Comparison of ENCODE assay signal across 22 cellular contexts in genomic region chr6:40485795-40486194, GRCh38.
"Had no signal": no experiment of that assay in that cellular context is flagged by ENCODE, and none has a peak within 500 bp of the region (broad histone marks: within the 10 kb centered on the region; RNA-seq: fewer than 3 reads in every experiment).

No MANE protein-coding gene starts in this region.

- ATAC-seq: activated CD8-positive, alpha-beta memory T cell treated with anti-CD3 and anti-CD28 coated beads, Interleukin-2, amount 10 ng/mL, durations not matched to agents 7 days and 5 days; activated CD8-positive, alpha-beta T cell treated with anti-CD3 and anti-CD28 coated beads for 36 hours; heart right ventricle; left cardiac atrium; mucosa of descending colon; psoas muscle; stimulated activated naive CD8-positive, alpha-beta T cell treated with anti-CD3 and anti-CD28 coated beads, Interleukin-15, Interleukin-2, amounts not matched to agents 100 U/mL and 50 U/mL, for 24 hours; upper lobe of right lung had no signal

- H3K27ac Mint-ChIP-seq: activated CD8-positive, alpha-beta memory T cell treated with anti-CD3 and anti-CD28 coated beads, Interleukin-2, amount 10 ng/mL, durations not matched to agents 7 days and 5 days; activated CD8-positive, alpha-beta T cell treated with anti-CD3 and anti-CD28 coated beads for 36 hours; activated naive CD4-positive, alpha-beta T cell treated with anti-CD3 and anti-CD28 coated beads, Interleukin-2, amount 10 ng/mL, durations not matched to agents 7 days and 5 days; memory B cell had no signal

- H3K27me3 ChIP-seq: right atrium auricular region had no signal

- H3K4me1 ChIP-seq: heart right ventricle, psoas muscle, right atrium auricular region, upper lobe of right lung had no signal

- DNase-seq: activated CD4-positive, alpha-beta T cell treated with anti-CD3 and anti-CD28 coated beads for 48 hours; activated CD4-positive, CD25-positive, alpha-beta regulatory T cell; activated CD8-positive, alpha-beta memory T cell treated with anti-CD3 and anti-CD28 coated beads, Interleukin-2, amount 10 ng/mL, durations not matched to agents 7 days and 5 days; activated CD8-positive, alpha-beta T cell treated with anti-CD3 and anti-CD28 coated beads for 36 hours; activated effector memory CD4-positive, alpha-beta T cell treated with anti-CD3 and anti-CD28 coated beads, Interleukin-2, amount 50 U/mL, for 16 hours; activated naive CD4-positive, alpha-beta T cell treated with anti-CD3 and anti-CD28 coated beads, Interleukin-2, amount 10 ng/mL, durations not matched to agents 7 days and 5 days; activated T-cell treated with anti-CD3 and anti-CD28 coated beads for 4 hours; erythroblast; foreskin fibroblast; heart right ventricle; islet precursor cell; left cardiac atrium; mucosa of descending colon; psoas muscle; stimulated activated CD4-positive, alpha-beta T cell treated with anti-CD3 and anti-CD28 coated beads, Interleukin-4, amount 100 ng/mL, for 24 hours; stimulated activated naive CD8-positive, alpha-beta T cell treated with anti-CD3 and anti-CD28 coated beads, Interleukin-15, Interleukin-2, amounts not matched to agents 100 U/mL and 50 U/mL, for 24 hours; T-helper 1 cell; T1000; upper lobe of right lung had no signal

- H3K4me1 Mint-ChIP-seq: activated CD8-positive, alpha-beta memory T cell treated with anti-CD3 and anti-CD28 coated beads, Interleukin-2, amount 10 ng/mL, durations not matched to agents 7 days and 5 days; activated naive CD4-positive, alpha-beta T cell treated with anti-CD3 and anti-CD28 coated beads, Interleukin-2, amount 10 ng/mL, durations not matched to agents 7 days and 5 days; memory B cell had no signal

- H3K27me3 Mint-ChIP-seq: activated CD8-positive, alpha-beta T cell treated with anti-CD3 and anti-CD28 coated beads for 36 hours had no signal

- H3K9me3 Mint-ChIP-seq: activated CD8-positive, alpha-beta T cell treated with anti-CD3 and anti-CD28 coated beads for 36 hours; activated naive CD4-positive, alpha-beta T cell treated with anti-CD3 and anti-CD28 coated beads, Interleukin-2, amount 10 ng/mL, durations not matched to agents 7 days and 5 days; memory B cell; neural crest cell had no signal

- H3K27ac ChIP-seq: heart right ventricle, psoas muscle, right atrium auricular region, upper lobe of right lung had no signal

- H3K36me3 ChIP-seq: heart right ventricle, right atrium auricular region, upper lobe of right lung had no signal

- H3K4me3 Mint-ChIP-seq: activated CD8-positive, alpha-beta memory T cell treated with anti-CD3 and anti-CD28 coated beads, Interleukin-2, amount 10 ng/mL, durations not matched to agents 7 days and 5 days; activated CD8-positive, alpha-beta T cell treated with anti-CD3 and anti-CD28 coated beads for 36 hours; activated naive CD4-positive, alpha-beta T cell treated with anti-CD3 and anti-CD28 coated beads, Interleukin-2, amount 10 ng/mL, durations not matched to agents 7 days and 5 days; memory B cell; neural crest cell had no signal

- H3K9me3 ChIP-seq: heart right ventricle, mucosa of descending colon, psoas muscle, right atrium auricular region, upper lobe of right lung had no signal

- H3K36me3 Mint-ChIP-seq: activated CD8-positive, alpha-beta memory T cell treated with anti-CD3 and anti-CD28 coated beads, Interleukin-2, amount 10 ng/mL, durations not matched to agents 7 days and 5 days; activated naive CD4-positive, alpha-beta T cell treated with anti-CD3 and anti-CD28 coated beads, Interleukin-2, amount 10 ng/mL, durations not matched to agents 7 days and 5 days; memory B cell had no signal

- H3K4me3 ChIP-seq: heart right ventricle, mucosa of descending colon, psoas muscle, right atrium auricular region, upper lobe of right lung had no signal
